Comparison of ENCODE assay signal across 8 cellular contexts in the genomic region with DNA sequence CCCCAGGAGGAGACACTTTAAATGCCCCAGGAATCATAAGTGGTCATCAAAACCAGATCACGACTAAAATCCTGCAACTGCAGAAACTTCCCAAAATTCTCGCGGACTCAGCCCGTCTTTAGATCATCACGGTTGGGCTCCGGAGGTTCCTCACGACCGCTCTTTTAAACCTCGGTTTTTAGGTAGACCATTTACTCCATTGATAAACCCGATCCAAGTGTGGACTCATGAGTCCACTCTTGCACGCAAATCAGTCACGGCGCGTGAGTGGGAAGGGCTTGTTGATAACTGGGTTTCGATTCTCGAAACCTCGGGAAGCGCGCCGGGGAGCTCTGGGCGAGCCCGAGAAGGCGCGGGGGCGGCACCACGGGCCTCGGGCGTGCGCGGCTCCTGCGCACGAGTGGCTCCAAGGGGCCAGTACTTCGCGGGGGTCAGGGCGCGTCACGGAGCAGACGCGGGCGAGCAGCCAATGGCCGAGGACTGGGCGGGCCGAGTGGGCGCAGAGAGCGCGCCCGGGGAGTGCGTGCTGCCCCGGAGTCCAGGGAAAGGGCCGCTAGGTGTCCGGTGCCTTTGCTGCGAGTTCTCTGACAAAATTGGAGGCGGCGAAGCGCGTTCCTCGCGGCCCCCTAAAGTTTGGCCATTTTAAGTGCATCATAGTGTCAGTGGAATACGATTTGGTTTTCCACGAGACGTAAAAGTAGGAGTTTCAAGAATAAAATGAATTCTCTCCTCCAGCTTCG. TPM values are rescaled to one million over a fixed set of nuclear protein-coding genes. Genes with fewer than 3 reads are reported as not detected.
DNase-seq lines count a peak whose midpoint lies in the region; ATAC-seq and TF ChIP-seq lines count a peak whose summit lies in the region.

No MANE protein-coding gene starts in this region.

- 0 to 1% methylated on average over 62 of the region's 62 CpGs for WGBS in esophagus, 2 donors

- H3K27me3 ChIP-seq in PC-3 (ENCODE audit: low read length) (no peaks in the 10 kb centered on the region), esophagus (ENCODE audit: control insufficient read depth in 1 of 2, insufficient read depth in 2 of 2, low read length in 2 of 2) (no peaks in the 10 kb centered on the region), mucosa of rectum (ENCODE audit: control insufficient read depth in 2 of 2, insufficient read depth in 2 of 2, low read length in 2 of 2) (no peaks in the 10 kb centered on the region)

- H3K4me1 ChIP-seq in PC-3 (ENCODE audit: insufficient read depth, low read length) (peaks cover 16% of the 10 kb centered on the region), esophagus (ENCODE audit: control insufficient read depth in 2 of 2, insufficient read depth in 2 of 2, low read length in 1 of 2) (peaks cover 2% of the 10 kb centered on the region in 2 donors), mucosa of rectum (ENCODE audit: control insufficient read depth in 2 of 2, insufficient read depth in 2 of 2, low read length in 2 of 2) (peaks cover 9 to 22% of the 10 kb centered on the region in 2 donors)

- CTCF ChIA-PET in PC-3 (lab: Charles Lee), result interaction anchor here (0.6 to 1.7 kb wide), 4 partner anchors 17 to 511 kb away, joined by 3 to 5 read pairs (median 4); no protein-coding TSS in a partner anchor

- H3K9me2 ChIP-seq in PC-3 (replicated peaks; ENCODE audit: low read length), result no peaks in the 10 kb centered on the region

- peaks cover 41% of the 10 kb centered on the region for H3K27me3 Mint-ChIP-seq in activated T-cell treated with anti-CD3 and anti-CD28 coated beads, Interleukin-2, amount 50 U/mL, for 72 hours (ENCODE audit: low read depth)

- H3K27ac Mint-ChIP-seq in activated T-cell treated with anti-CD3 and anti-CD28 coated beads, Interleukin-2, amount 50 U/mL, for 72 hours, result peak overlapping the region; percentile 47

- peak; percentile 98 for DNase-seq in CD1c-positive myeloid dendritic cell (ENCODE audit: extremely low spot score)
- DNase-seq in PC-3, result peak; percentile 72
- peak; percentile 56 to 67 for DNase-seq in activated T-cell treated with anti-CD3 and anti-CD28 coated beads, Interleukin-2, amount 50 U/mL, for 72 hours
- DNase-seq in stimulated activated CD8-positive, alpha-beta memory T cell treated with anti-CD3 and anti-CD28 coated beads, Interleukin-4, amount 100 ng/mL, for 4 hours (ENCODE audit: low read depth in 2 of 2, low spot score in 1 of 2), result peak; percentile 24 to 57

- H3K4me3 Mint-ChIP-seq in activated T-cell treated with anti-CD3 and anti-CD28 coated beads, Interleukin-2, amount 50 U/mL, for 72 hours, result peak overlapping the region; percentile 92 to 95

- H3K4me1 Mint-ChIP-seq in activated T-cell treated with anti-CD3 and anti-CD28 coated beads, Interleukin-2, amount 50 U/mL, for 72 hours (ENCODE audit: low read depth), result peaks cover 25% of the 10 kb centered on the region

- H3F3A ChIP-seq in PC-3 (ENCODE audit: low read length, unreplicated experiment), result no peaks in the 10 kb centered on the region

- H3K36me3 Mint-ChIP-seq in activated T-cell treated with anti-CD3 and anti-CD28 coated beads, Interleukin-2, amount 50 U/mL, for 72 hours (ENCODE audit: insufficient read depth in 2 of 2), result no peaks in the 10 kb centered on the region

- H4K20me1 ChIP-seq in PC-3 (ENCODE audit: low read length), result peaks cover 13% of the 10 kb centered on the region

- H3K9me3 ChIP-seq in PC-3 (ENCODE audit: low read length) (no peaks in the 10 kb centered on the region), esophagus (ENCODE audit: control insufficient read depth in 2 of 2, insufficient read depth in 1 of 2, low read depth in 1 of 2, low read length in 1 of 2) (no peaks in the 10 kb centered on the region), mucosa of rectum (ENCODE audit: control insufficient read depth in 2 of 2, low read length in 2 of 2) (no peaks in the 10 kb centered on the region)

- BruUV-seq in PC-3 (replicated peaks; lab: Mats Ljungman, UMichigan), result TSS peak; percentile 93

- peaks cover 3% of the 10 kb centered on the region; the same call in 1 of the 2 replicates for H3K36me3 ChIP-seq in PC-3 (ENCODE audit: low read depth, low read length)
- no peaks in the 10 kb centered on the region for H3K36me3 ChIP-seq in esophagus (ENCODE audit: control insufficient read depth in 2 of 2, insufficient read depth in 2 of 2, low read length in 1 of 2)
- peaks cover 0 to 7% of the 10 kb centered on the region in 2 donors for H3K36me3 ChIP-seq in mucosa of rectum (ENCODE audit: control insufficient read depth in 2 of 2, insufficient read depth in 2 of 2, low read length in 2 of 2)

- H3K9ac ChIP-seq in PC-3 (ENCODE audit: low read length) (peak overlapping the region; percentile 74), mucosa of rectum (ENCODE audit: low read depth in 1 of 2, low read length in 2 of 2) (peak overlapping the region; percentile 89 to 99)

- peaks cover 42% of the 10 kb centered on the region for H3K79me2 ChIP-seq in PC-3 (ENCODE audit: low read length)

- intact Hi-C loops in PC-3 (cut with micrococcal nuclease), result loop anchor here (2.0 to 5.0 kb wide), 7 partner anchors 184 to 1011 kb away; no protein-coding TSS in a partner anchor

- POLR2A ChIA-PET in PC-3 (lab: Charles Lee; ENCODE audit: unreplicated experiment), result interaction anchor here (0.6 kb wide), 3 partner anchors 49 to 140 kb away, joined by 4 to 8 read pairs (median 7); no protein-coding TSS in a partner anchor

- peak overlapping the region; percentile 75 for H3K27ac ChIP-seq in PC-3 (ENCODE audit: low read length)
- peak overlapping the region; percentile 97 to 99 for H3K27ac ChIP-seq in esophagus (ENCODE audit: low read depth in 2 of 2, low read length in 1 of 2)
- peak overlapping the region; percentile 96 to 98 for H3K27ac ChIP-seq in mucosa of rectum (ENCODE audit: low read depth in 2 of 2, low read length in 2 of 2)

- peak overlapping the region; percentile 98 for H2AFZ ChIP-seq in PC-3 (ENCODE audit: low read length)

- H3K4me2 ChIP-seq in PC-3 (ENCODE audit: low read length), result peak overlapping the region; percentile 97

- peak overlapping the region; percentile 77 for H3K4me3 ChIP-seq in PC-3 (ENCODE audit: low read length)
- H3K4me3 ChIP-seq in esophagus (ENCODE audit: low read depth in 1 of 2, low read length in 2 of 2), result peak overlapping the region; percentile 71 to 95
- H3K4me3 ChIP-seq in mucosa of rectum (ENCODE audit: low read length in 2 of 2), result peak overlapping the region; percentile 81 to 99

- H3K9me3 Mint-ChIP-seq in activated T-cell treated with anti-CD3 and anti-CD28 coated beads, Interleukin-2, amount 50 U/mL, for 72 hours, result no peaks in the 10 kb centered on the region

- ATAC-seq in GM19397 (IDR thresholded peaks at IDR 0.05; ENCODE audit: unreplicated experiment), result peak; percentile 62
- ATAC-seq in HG03520 (IDR thresholded peaks at IDR 0.05; ENCODE audit: unreplicated experiment), result peak; percentile 43
- ATAC-seq in PC-3, result peak; percentile 70
- ATAC-seq in activated T-cell treated with anti-CD3 and anti-CD28 coated beads, Interleukin-2, amount 50 U/mL, for 72 hours (replicated peaks in 1 of 2), result peak; percentile 56 to 63

- no peak for TF ChIP-seq CTCF in PC-3 (conservative IDR thresholded peaks at IDR 0.05; ENCODE audit: low read depth, low read length)

RNA-seq across cellular contexts. Expression of gene TENT5A, which starts 0.7 kb away (rescaled TPM):
- 5.6 and 6.4 TPM in 2 replicates for total RNA-seq in PC-3 (2014; rRNA removed)
- total RNA-seq in activated T-cell treated with anti-CD3 and anti-CD28 coated beads, Interleukin-2, amount 50 U/mL, for 72 hours, result 1 to 10 TPM; 1.7 to 2.4 TPM
- polyA plus RNA-seq in esophagus, result 1 to 10 TPM; 1.6 to 1.7 TPM

Comparison
In these comparisons a context has a peak if more than half of its experiments do, and no peak if none do; other contexts are left out.
1. Peak in every context shown above with its lines: DNase-seq, ATAC-seq, H3K4me3 ChIP-seq and H3K27ac ChIP-seq.
2. DNase-seq: peak in every context shown above with its lines; median percentile 98 in CD1c-positive myeloid dendritic cell; 72 in PC-3; 62 in activated T-cell treated with anti-CD3 and anti-CD28 coated beads, Interleukin-2, amount 50 U/mL, for 72 hours; 40 in stimulated activated CD8-positive, alpha-beta memory T cell treated with anti-CD3 and anti-CD28 coated beads, Interleukin-4, amount 100 ng/mL, for 4 hours.